ENCODE assay signal across 7 cellular contexts in the genomic region with DNA sequence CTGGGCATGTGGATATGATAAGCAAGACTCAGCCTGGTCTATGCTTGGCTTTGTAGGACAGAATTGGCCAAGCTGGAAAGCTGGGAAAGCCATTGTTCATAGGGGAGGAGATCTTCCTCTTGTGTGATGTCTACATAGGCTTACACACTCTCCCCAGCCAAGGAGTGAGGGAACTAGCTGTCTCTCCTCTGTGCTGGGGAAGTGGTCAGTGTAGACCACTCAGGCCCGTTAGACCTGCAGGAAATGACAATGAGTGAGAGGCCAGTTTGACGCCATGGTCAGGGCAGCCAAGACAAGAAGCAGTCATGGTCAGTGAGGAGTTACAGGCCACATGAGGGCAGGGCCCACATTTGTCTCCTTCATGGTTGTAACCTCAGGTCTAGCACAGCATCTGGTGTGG.
"Had no signal": no experiment of that assay in that cellular context is flagged by ENCODE, and none has a peak within 500 bp of the region (broad histone marks: within the 10 kb centered on the region; RNA-seq: fewer than 3 reads in every experiment).

No MANE protein-coding gene starts in this region.

- DNase-seq: GM23248, GOT3, H7, HFFc6, IMR-90 had no signal

- H3K9me3 ChIP-seq: HAP-1 had no signal

- H3K4me1 ChIP-seq: HAP-1 had no signal

- ATAC-seq: HCT116 had no signal

- H3K4me3 Mint-ChIP-seq: HFFc6 had no signal

- H3K4me3 ChIP-seq: GM23248, HAP-1 had no signal

- H3K27ac Mint-ChIP-seq: HFFc6 had no signal

- H3K9me3 Mint-ChIP-seq: HFFc6 had no signal

- H3K36me3 ChIP-seq: HAP-1 had no signal

- H3K27ac ChIP-seq: GM23248 had no signal
